In the genomic region with DNA sequence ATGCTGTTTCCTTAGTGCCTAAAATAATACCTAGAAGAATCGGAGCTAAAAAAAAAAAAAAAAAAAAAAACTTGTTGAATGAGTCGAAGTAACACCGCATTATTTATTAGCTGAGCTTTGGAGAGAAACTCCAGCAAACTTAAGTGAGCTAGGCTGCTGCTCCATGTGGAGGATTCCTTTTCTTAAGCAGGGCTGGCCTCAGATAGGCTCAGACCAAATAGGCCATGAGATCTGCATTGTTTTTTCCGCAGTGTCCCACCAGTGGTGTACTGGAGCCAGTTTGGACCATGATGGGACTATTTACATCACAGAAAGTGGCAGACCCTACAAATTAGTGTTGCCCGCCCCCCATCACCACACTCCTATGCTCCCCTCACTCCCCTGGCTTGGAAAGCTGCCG, we compare ENCODE assay signal across 37 cellular contexts.
"Had no signal": no experiment of that assay in that cellular context is flagged by ENCODE, and none has a peak within 500 bp of the region (broad histone marks: within the 10 kb centered on the region; RNA-seq: fewer than 3 reads in every experiment).

No MANE protein-coding gene starts in this region.

- H3K27me3 Mint-ChIP-seq: activated CD4-positive, alpha-beta memory T cell treated with anti-CD3 and anti-CD28 coated beads for 36 hours; activated CD4-positive, alpha-beta T cell treated with anti-CD3 and anti-CD28 coated beads for 36 hours; activated CD4-positive, alpha-beta T cell treated with anti-CD3 and anti-CD28 coated beads, Interleukin-2, amount 10 ng/mL, durations not matched to agents 24 days and 14 days; activated CD8-positive, alpha-beta memory T cell treated with anti-CD3 and anti-CD28 coated beads, Interleukin-2, amount 10 ng/mL, durations not matched to agents 7 days and 5 days; activated naive CD4-positive, alpha-beta T cell treated with anti-CD3 and anti-CD28 coated beads, Interleukin-2, amount 50 U/mL, for 24 hours; activated naive CD8-positive, alpha-beta T cell treated with anti-CD3 and anti-CD28 coated beads for 36 hours; activated naive CD8-positive, alpha-beta T cell treated with anti-CD3 and anti-CD28 coated beads, Interleukin-2, amount 50 U/mL, for 24 hours; effector memory CD8-positive, alpha-beta T cell; T-cell had no signal

- H3K9me3 ChIP-seq: adrenal gland, body of pancreas, esophagus squamous epithelium, gastroesophageal sphincter had no signal

- H3K36me3 ChIP-seq: adrenal gland, esophagus squamous epithelium, gastroesophageal sphincter, WERI-Rb-1 had no signal

- H3K27me3 ChIP-seq: adrenal gland, body of pancreas, esophagus squamous epithelium, gastroesophageal sphincter had no signal

- H3K36me3 Mint-ChIP-seq: activated CD4-positive, alpha-beta memory T cell treated with anti-CD3 and anti-CD28 coated beads for 36 hours; activated CD8-positive, alpha-beta memory T cell treated with anti-CD3 and anti-CD28 coated beads, Interleukin-2, amount 10 ng/mL, durations not matched to agents 7 days and 5 days; activated naive CD4-positive, alpha-beta T cell treated with anti-CD3 and anti-CD28 coated beads, Interleukin-2, amount 50 U/mL, for 24 hours; activated naive CD8-positive, alpha-beta T cell treated with anti-CD3 and anti-CD28 coated beads for 36 hours; T-cell had no signal

- H3K9me3 Mint-ChIP-seq: activated T-helper 2 cell treated with anti-CD3 and anti-CD28 coated beads, Interferon-gamma antibody, Interleukin-2, Interleukin-4, amounts not matched to agents 10 μg/mL and 5 μg/mL and 100 μg/mL, durations not matched to agents 14 hours and 24 hours and 36 hours; T-helper 1 cell treated with Interleukin-12 subunit alpha and Interleukin-12 subunit beta and Interleukin-4 antibody, amounts not matched to agents 30 μg/mL and 1 μg/mL, for 36 hours had no signal

- H3K4me1 ChIP-seq: adrenal gland, body of pancreas, esophagus squamous epithelium had no signal

- DNase-seq: activated CD4-positive, alpha-beta memory T cell treated with anti-CD3 and anti-CD28 coated beads for 36 hours; activated CD4-positive, alpha-beta T cell treated with anti-CD3 and anti-CD28 coated beads for 36 hours; activated CD4-positive, alpha-beta T cell treated with anti-CD3 and anti-CD28 coated beads, Interleukin-2, amount 10 ng/mL, durations not matched to agents 24 days and 14 days; activated CD4-positive, CD25-positive, alpha-beta regulatory T cell; activated CD4-positive, CD25-positive, alpha-beta regulatory T cell treated with anti-CD3 and anti-CD28 coated beads, Interleukin-2, amount 50 U/mL, for 72 hours; activated CD8-positive, alpha-beta memory T cell treated with anti-CD3 and anti-CD28 coated beads, Interleukin-2, amount 10 ng/mL, durations not matched to agents 7 days and 5 days; activated CD8-positive, alpha-beta memory T cell treated with anti-CD3 and anti-CD28 coated beads, Interleukin-2, amount 50 U/mL, for 4 hours; activated CD8-positive, alpha-beta T cell treated with anti-CD3 and anti-CD28 coated beads, Interleukin-2, amount 10 ng/mL, durations not matched to agents 7 days and 5 days; activated effector memory CD4-positive, alpha-beta T cell treated with anti-CD3 and anti-CD28 coated beads, Interleukin-2, amount 50 U/mL, for 16 hours; activated naive CD4-positive, alpha-beta T cell treated with anti-CD3 and anti-CD28 coated beads for 36 hours; activated naive CD8-positive, alpha-beta T cell treated with anti-CD3 and anti-CD28 coated beads for 36 hours; activated naive CD8-positive, alpha-beta T cell treated with anti-CD3 and anti-CD28 coated beads, Interleukin-2, amount 50 U/mL, for 24 hours; activated T-cell treated with anti-CD3 and anti-CD28 coated beads, Interleukin-2, amount 50 U/mL, for 1 hour; activated T-cell treated with anti-CD3 and anti-CD28 coated beads, Interleukin-2, amount 50 U/mL, for 48 hours; adrenal gland; amygdala; aorta; body of pancreas; caudate nucleus; cortex of kidney; dermis blood vessel endothelial cell; effector CD4-positive, alpha-beta T cell; effector memory CD8-positive, alpha-beta T cell; esophagus squamous epithelium; foreskin melanocyte; T-cell; T1000; WERI-Rb-1 had no signal

- H3K4me1 Mint-ChIP-seq: activated CD4-positive, alpha-beta T cell treated with anti-CD3 and anti-CD28 coated beads for 36 hours; activated CD4-positive, alpha-beta T cell treated with anti-CD3 and anti-CD28 coated beads, Interleukin-2, amount 10 ng/mL, durations not matched to agents 24 days and 14 days; activated CD8-positive, alpha-beta memory T cell treated with anti-CD3 and anti-CD28 coated beads, Interleukin-2, amount 10 ng/mL, durations not matched to agents 7 days and 5 days; activated naive CD4-positive, alpha-beta T cell treated with anti-CD3 and anti-CD28 coated beads, Interleukin-2, amount 50 U/mL, for 24 hours; activated naive CD8-positive, alpha-beta T cell treated with anti-CD3 and anti-CD28 coated beads for 36 hours; activated naive CD8-positive, alpha-beta T cell treated with anti-CD3 and anti-CD28 coated beads, Interleukin-2, amount 50 U/mL, for 24 hours; T-cell had no signal

- H3K27ac ChIP-seq: adrenal gland, body of pancreas, epithelial cell of prostate, esophagus squamous epithelium, gastroesophageal sphincter, WERI-Rb-1 had no signal

- H3K27ac Mint-ChIP-seq: activated CD4-positive, alpha-beta memory T cell treated with anti-CD3 and anti-CD28 coated beads for 36 hours; activated CD4-positive, alpha-beta T cell treated with anti-CD3 and anti-CD28 coated beads for 36 hours; activated CD4-positive, alpha-beta T cell treated with anti-CD3 and anti-CD28 coated beads, Interleukin-2, amount 10 ng/mL, durations not matched to agents 24 days and 14 days; activated CD8-positive, alpha-beta memory T cell treated with anti-CD3 and anti-CD28 coated beads, Interleukin-2, amount 10 ng/mL, durations not matched to agents 7 days and 5 days; activated CD8-positive, alpha-beta T cell treated with anti-CD3 and anti-CD28 coated beads, Interleukin-2, amount 10 ng/mL, durations not matched to agents 7 days and 5 days; activated naive CD4-positive, alpha-beta T cell treated with anti-CD3 and anti-CD28 coated beads for 36 hours; activated naive CD4-positive, alpha-beta T cell treated with anti-CD3 and anti-CD28 coated beads, Interleukin-2, amount 50 U/mL, for 24 hours; activated naive CD8-positive, alpha-beta T cell treated with anti-CD3 and anti-CD28 coated beads for 36 hours; activated naive CD8-positive, alpha-beta T cell treated with anti-CD3 and anti-CD28 coated beads, Interleukin-2, amount 50 U/mL, for 24 hours; activated T-helper 1 cell treated with anti-CD3 and anti-CD28 coated beads, Interleukin-12 subunit alpha, Interleukin-12 subunit beta, Interleukin-2, Interleukin-4 antibody, amounts not matched to agents 30 ng/mL and 10 ng/mL and 1 ng/mL, durations not matched to agents 14 hours and 24 hours and 36 hours; activated T-helper 2 cell treated with anti-CD3 and anti-CD28 coated beads, Interferon-gamma antibody, Interleukin-2, Interleukin-4, amounts not matched to agents 10 μg/mL and 5 μg/mL and 100 μg/mL, durations not matched to agents 14 hours and 24 hours and 36 hours; effector memory CD8-positive, alpha-beta T cell; T-cell; T-helper 1 cell treated with Interleukin-12 subunit alpha and Interleukin-12 subunit beta and Interleukin-4 antibody, amounts not matched to agents 30 μg/mL and 1 μg/mL, for 36 hours had no signal

- H3K4me3 ChIP-seq: adrenal gland, body of pancreas, esophagus squamous epithelium, gastroesophageal sphincter had no signal

- H3K4me3 Mint-ChIP-seq: activated CD4-positive, alpha-beta memory T cell treated with anti-CD3 and anti-CD28 coated beads for 36 hours; activated CD4-positive, alpha-beta T cell treated with anti-CD3 and anti-CD28 coated beads for 36 hours; activated CD4-positive, alpha-beta T cell treated with anti-CD3 and anti-CD28 coated beads, Interleukin-2, amount 10 ng/mL, durations not matched to agents 24 days and 14 days; activated CD8-positive, alpha-beta memory T cell treated with anti-CD3 and anti-CD28 coated beads, Interleukin-2, amount 10 ng/mL, durations not matched to agents 7 days and 5 days; activated CD8-positive, alpha-beta T cell treated with anti-CD3 and anti-CD28 coated beads, Interleukin-2, amount 10 ng/mL, durations not matched to agents 7 days and 5 days; activated naive CD4-positive, alpha-beta T cell treated with anti-CD3 and anti-CD28 coated beads for 36 hours; activated naive CD4-positive, alpha-beta T cell treated with anti-CD3 and anti-CD28 coated beads, Interleukin-2, amount 50 U/mL, for 24 hours; activated naive CD8-positive, alpha-beta T cell treated with anti-CD3 and anti-CD28 coated beads for 36 hours; activated naive CD8-positive, alpha-beta T cell treated with anti-CD3 and anti-CD28 coated beads, Interleukin-2, amount 50 U/mL, for 24 hours; activated T-helper 1 cell treated with anti-CD3 and anti-CD28 coated beads, Interleukin-12 subunit alpha, Interleukin-12 subunit beta, Interleukin-2, Interleukin-4 antibody, amounts not matched to agents 30 ng/mL and 10 ng/mL and 1 ng/mL, durations not matched to agents 14 hours and 24 hours and 36 hours; effector memory CD8-positive, alpha-beta T cell; T-cell; T-helper 1 cell treated with Interleukin-12 subunit alpha and Interleukin-12 subunit beta and Interleukin-4 antibody, amounts not matched to agents 30 μg/mL and 1 μg/mL, for 36 hours had no signal

- FAIRE-seq: colon, endometrium, endothelial cell of umbilical vein had no signal

- ATAC-seq: activated CD4-positive, alpha-beta T cell treated with anti-CD3 and anti-CD28 coated beads for 36 hours; activated CD8-positive, alpha-beta memory T cell treated with anti-CD3 and anti-CD28 coated beads, Interleukin-2, amount 10 ng/mL, durations not matched to agents 7 days and 5 days; activated CD8-positive, alpha-beta T cell treated with anti-CD3 and anti-CD28 coated beads, Interleukin-2, amount 10 ng/mL, durations not matched to agents 7 days and 5 days; activated naive CD8-positive, alpha-beta T cell treated with anti-CD3 and anti-CD28 coated beads, Interleukin-2, amount 50 U/mL, for 24 hours; body of pancreas; effector memory CD8-positive, alpha-beta T cell; gastroesophageal sphincter; T-cell had no signal
